In genomic region chr17:33992113-33992512, GRCh38 we compare ENCODE assay signal across 22 cellular contexts.
DNase-seq lines count a peak whose midpoint lies in the region; ATAC-seq, FAIRE-seq and TF ChIP-seq lines count a peak whose summit lies in the region.
"Had no signal": no experiment of that assay in that cellular context is flagged by ENCODE, and none has a peak within 500 bp of the region (broad histone marks: within the 10 kb centered on the region; RNA-seq: fewer than 3 reads in every experiment).

No MANE protein-coding gene starts in this region.

- WGBS in HepG2 (ENCODE audit: low lambda C conversion rate), result 9% methylated on average over 5 of the region's 5 CpGs
- 59% methylated on average over 5 of the region's 5 CpGs for WGBS in right lobe of liver (ENCODE audit: insufficient coverage, low coverage, low lambda C conversion rate, missing lambda C conversion rate)
- WGBS in H9 (ENCODE audit: extremely low coverage, insufficient read length, low lambda C conversion rate), result no CpG with 5 or more reads among the region's 5 CpGs
- WGBS in endodermal cell (ENCODE audit: insufficient coverage in 1 of 2, insufficient read length in 1 of 2), 2 experiments, result 86 to 89% methylated on average over 5 of the region's 5 CpGs
- WGBS in aorta, 2 donors, result 62 to 66% methylated on average over 5 of the region's 5 CpGs

- no peak overlapping the region for H2AK5ac ChIP-seq in H9 (ENCODE audit: insufficient read length, low read length)

- no peak overlapping the region for H4K8ac ChIP-seq in H9 (replicated peaks; ENCODE audit: insufficient read length, low read depth, low read length)

- no peak overlapping the region for H3K9ac ChIP-seq in HepG2 (ENCODE audit: insufficient read depth, low read depth, low read length)
- no peak overlapping the region for H3K9ac ChIP-seq in H9 (ENCODE audit: extremely low read depth, insufficient read length, low read length)
- no peak overlapping the region for H3K9ac ChIP-seq in endodermal cell (ENCODE audit: extremely low read depth, low read length, poor library complexity, severe bottlenecking)

- no peak for TF ChIP-seq RAD21 in HepG2 (CRISPR knock-in tag; IDR thresholded peaks at IDR 0.05)

- TF ChIP-seq EP300 in HepG2 (IDR thresholded peaks at IDR 0.05; ENCODE audit: low read depth in 2 of 2, low read length in 2 of 2) (no peak), HepG2 (CRISPR knock-in tag; IDR thresholded peaks at IDR 0.05; ENCODE audit: borderline replicate concordance) (no peak)

- H3K79me1 ChIP-seq in H9 (ENCODE audit: insufficient read depth, low read depth, low read length, poor library complexity, severe bottlenecking), result no peaks in the 10 kb centered on the region

- H3K27ac Mint-ChIP-seq in H9, result no peak overlapping the region
- no peak overlapping the region for H3K27ac Mint-ChIP-seq in endodermal cell
- H3K27ac Mint-ChIP-seq: B cell; CD4-positive, alpha-beta T cell; CD8-positive, alpha-beta T cell had no signal

- no peak overlapping the region for H3K27ac ChIP-seq in HepG2 (ENCODE audit: extremely low read length, insufficient read depth, low read length)
- H3K27ac ChIP-seq in right lobe of liver, result no peak overlapping the region
- H3K27ac ChIP-seq in H9 (ENCODE audit: insufficient read length, low read depth, low read length), result no peak overlapping the region
- no peak overlapping the region for H3K27ac ChIP-seq in endodermal cell (ENCODE audit: low read depth, low read length)
- H3K27ac ChIP-seq in aorta (ENCODE audit: low read depth in 1 of 2, low read length in 2 of 2), result no peak overlapping the region
- H3K27ac ChIP-seq: 22Rv1, A549, C4-2B had no signal

- no peak for DNase-seq in HepG2 (ENCODE audit: low spot score)
- no peak for DNase-seq in right lobe of liver
- DNase-seq in H9, result peak; percentile 5
- peak; percentile 8 for DNase-seq in endodermal cell
- no peak for DNase-seq in aorta
- DNase-seq in NCI-H2029 treated with DMSO at 0.1 percent for 48 hours (lab: John Stamatoyannopoulos, UW), result no peak
- DNase-seq: AML-193; Caco-2; Calu3; CD4-positive, alpha-beta T cell; CD8-positive, alpha-beta T cell; DMS79 treated with DMSO at 0.1 percent for 48 hours; GF-D8 had no signal

- in situ Hi-C loops in HepG2 (cut with HindIII; ENCODE audit: extremely low pct_ligation_motif_present, low pct_unique_long_range_greater_than_20kb), result no loop called here

- H3K27me3 Mint-ChIP-seq in H9 (ENCODE audit: low read depth), result peaks cover 3% of the 10 kb centered on the region
- peaks cover 18% of the 10 kb centered on the region for H3K27me3 Mint-ChIP-seq in endodermal cell (ENCODE audit: insufficient read depth)

- H4K91ac ChIP-seq in H9 (ENCODE audit: insufficient read length, low read depth, low read length), result no peak overlapping the region

- H2BK120ac ChIP-seq in H9 (ENCODE audit: low read depth, low read length, poor library complexity, severe bottlenecking), result no peak overlapping the region

- no peaks in the 10 kb centered on the region for H3K23me2 ChIP-seq in H9 (ENCODE audit: insufficient read length, low read depth, low read length, poor library complexity, severe bottlenecking)

- H2BK20ac ChIP-seq in H9 (ENCODE audit: low read depth, low read length, poor library complexity, severe bottlenecking), result no peak overlapping the region

- no peak overlapping the region for H2BK5ac ChIP-seq in H9 (ENCODE audit: insufficient read length, low read length)

- ATAC-seq in HepG2, result no peak
- no peak for ATAC-seq in right lobe of liver
- ATAC-seq in aorta (ENCODE audit: low FRiP score), result no peak
- ATAC-seq in HG03135 (IDR thresholded peaks at IDR 0.05; ENCODE audit: unreplicated experiment), result no peak
- ATAC-seq: A549; CD8-positive, alpha-beta T cell had no signal

- intact Hi-C loops in HepG2 (cut with micrococcal nuclease; ENCODE audit: unreplicated experiment), result no loop called here
- intact Hi-C loops in right lobe of liver (cut with DNase I), result no loop called here
- intact Hi-C loops in aorta (cut with DNase I), result no loop called here

- H3K4me3 Mint-ChIP-seq in H9 (no peak overlapping the region), endodermal cell (no peak overlapping the region)
- H3K4me3 Mint-ChIP-seq: B cell; CD4-positive, alpha-beta T cell; CD8-positive, alpha-beta T cell had no signal

- no peak for TF ChIP-seq CTCF in HepG2 (CRISPR knock-in tag; IDR thresholded peaks at IDR 0.05)
- TF ChIP-seq CTCF in right lobe of liver (IDR thresholded peaks at IDR 0.05), result no peak
- no peak for TF ChIP-seq CTCF in H9 (conservative IDR thresholded peaks at IDR 0.05)
- no peak for TF ChIP-seq CTCF in endodermal cell (conservative IDR thresholded peaks at IDR 0.05)

- H3K14ac ChIP-seq in H9 (ENCODE audit: insufficient read depth, low read length), result no peak overlapping the region

- H3K36me3 Mint-ChIP-seq in H9 (ENCODE audit: insufficient read depth in 1 of 3, low read depth in 3 of 3) (peaks cover 4 to 12% (median 8%) of the 10 kb centered on the region in 3 experiments; a peak in 5 of 7 replicates), endodermal cell (ENCODE audit: low read depth) (peaks cover 2% of the 10 kb centered on the region)
- H3K36me3 Mint-ChIP-seq: CD8-positive, alpha-beta T cell had no signal

- H2BK15ac ChIP-seq in H9 (ENCODE audit: low read depth, low read length), result no peak overlapping the region

- H3K79me2 ChIP-seq in HepG2 (ENCODE audit: insufficient read depth, low read length), result no peaks in the 10 kb centered on the region
- no peaks in the 10 kb centered on the region for H3K79me2 ChIP-seq in H9 (ENCODE audit: insufficient read depth, low read length)

- H3K9me3 ChIP-seq in HepG2 (ENCODE audit: low read length) (peaks cover 32% of the 10 kb centered on the region; the same call in 1 of the 2 replicates), right lobe of liver (no peaks in the 10 kb centered on the region), H9 (ENCODE audit: control insufficient read depth, low read depth, low read length) (peaks cover 9% of the 10 kb centered on the region), endodermal cell (ENCODE audit: control insufficient read depth, low read length) (no peaks in the 10 kb centered on the region), aorta (ENCODE audit: control insufficient read depth, low read length) (peaks cover 5% of the 10 kb centered on the region)
- H3K9me3 ChIP-seq: A549, Caco-2 had no signal

- H3K4me2 ChIP-seq in HepG2 (ENCODE audit: low read depth, low read length) (no peak overlapping the region), H9 (ENCODE audit: insufficient read depth, insufficient read length, low read length) (no peak overlapping the region)
- H3K4me2 ChIP-seq: A549 had no signal

- H2BK12ac ChIP-seq in H9 (ENCODE audit: insufficient read length, low read depth, low read length), result no peak overlapping the region

- H3K27me3 ChIP-seq in HepG2 (ENCODE audit: control insufficient read depth in 1 of 2, insufficient read depth in 2 of 2, low read length in 2 of 2) (no peaks in the 10 kb centered on the region), right lobe of liver (no peaks in the 10 kb centered on the region), H9 (ENCODE audit: insufficient read depth, low read length) (no peaks in the 10 kb centered on the region), endodermal cell (ENCODE audit: control insufficient read depth, insufficient read depth, low read length, poor library complexity, severe bottlenecking) (peaks cover 16% of the 10 kb centered on the region), aorta (ENCODE audit: control insufficient read depth in 1 of 2, insufficient read depth in 2 of 2, low read length in 1 of 2) (peaks cover 0 to 2% of the 10 kb centered on the region in 2 donors)

- no peaks in the 10 kb centered on the region for H3K4me1 ChIP-seq in HepG2 (ENCODE audit: insufficient read depth, low read length)
- H3K4me1 ChIP-seq in right lobe of liver, result no peaks in the 10 kb centered on the region
- no peaks in the 10 kb centered on the region for H3K4me1 ChIP-seq in H9 (ENCODE audit: insufficient read depth, low read length)
- H3K4me1 ChIP-seq in endodermal cell (ENCODE audit: control insufficient read depth, insufficient read depth, low read length), result no peaks in the 10 kb centered on the region
- no peaks in the 10 kb centered on the region for H3K4me1 ChIP-seq in aorta (ENCODE audit: control insufficient read depth in 1 of 2, insufficient read depth in 2 of 2, low read length in 2 of 2)
- H3K4me1 ChIP-seq: A549, Caco-2 had no signal

- FAIRE-seq in HepG2 (lab: Jason Lieb, UNC), result no peak
- FAIRE-seq: A549, D721Med, G401.6, GM12891, GM19239 had no signal

- H3K36me3 ChIP-seq in HepG2 (replicated peaks in 1 of 2; ENCODE audit: control insufficient read depth in 1 of 2, insufficient read depth in 2 of 2, low read length in 2 of 2) (no peaks in the 10 kb centered on the region), right lobe of liver (no peaks in the 10 kb centered on the region), endodermal cell (ENCODE audit: control insufficient read depth, insufficient read depth, low read length) (no peaks in the 10 kb centered on the region), aorta (ENCODE audit: control insufficient read depth in 1 of 2, insufficient read depth in 2 of 2, low read length in 1 of 2) (no peaks in the 10 kb centered on the region)

- no peak overlapping the region for H3K4ac ChIP-seq in H9 (ENCODE audit: low read depth, low read length)

- no peak overlapping the region for H2AFZ ChIP-seq in HepG2 (ENCODE audit: low read length)
- no peak overlapping the region for H2AFZ ChIP-seq in H9 (ENCODE audit: low read length)

- no peaks in the 10 kb centered on the region for H4K20me1 ChIP-seq in HepG2 (ENCODE audit: insufficient read depth, low read length)
- H4K20me1 ChIP-seq in H9 (ENCODE audit: control insufficient read depth, insufficient read depth, insufficient read length), result no peaks in the 10 kb centered on the region

- no peak overlapping the region for H3K18ac ChIP-seq in H9 (ENCODE audit: insufficient read length, low read depth, low read length)

- H3K4me1 Mint-ChIP-seq in H9 (peaks cover 3 to 11% of the 10 kb centered on the region in 2 experiments; a peak in 3 of 4 replicates), endodermal cell (peaks cover 14% of the 10 kb centered on the region)
- H3K4me1 Mint-ChIP-seq: B cell had no signal

- H3K9me3 Mint-ChIP-seq in H9, result peaks cover 12 to 16% of the 10 kb centered on the region in 2 experiments
- peaks cover 14% of the 10 kb centered on the region for H3K9me3 Mint-ChIP-seq in endodermal cell

- no peak overlapping the region for H3K23ac ChIP-seq in H9 (ENCODE audit: insufficient read length, low read depth, low read length)

- no peak overlapping the region for H4K5ac ChIP-seq in H9 (ENCODE audit: insufficient read length, low read depth, low read length)

- no peak overlapping the region for H3K4me3 ChIP-seq in HepG2 (replicated peaks in 1 of 3; ENCODE audit: insufficient read depth in 1 of 3, low read depth in 2 of 3, low read length in 3 of 3)
- H3K4me3 ChIP-seq in right lobe of liver, result no peak overlapping the region
- H3K4me3 ChIP-seq in endodermal cell (ENCODE audit: low read length), result no peak overlapping the region
- H3K4me3 ChIP-seq in aorta (ENCODE audit: low read length in 2 of 2), result no peak overlapping the region
- H3K4me3 ChIP-seq: A549 had no signal

- H3T11ph ChIP-seq in H9 (ENCODE audit: low read length), result no peak overlapping the region

- no TSS peak for BruUV-seq in HepG2 (replicated peaks; lab: Mats Ljungman, UMichigan)

- POLR2A ChIA-PET in HepG2 (lab: Yijun Ruan, JAX), result no interaction called here

- no peak overlapping the region for H3K56ac ChIP-seq in H9 (ENCODE audit: insufficient read length, low read depth, low read length)

- TF ChIP-seq POLR2A in HepG2 (IDR thresholded peaks at IDR 0.05; ENCODE audit: insufficient read depth in 1 of 2, low read depth in 2 of 2, low read length in 2 of 2), result no peak
- TF ChIP-seq POLR2A in right lobe of liver (IDR thresholded peaks at IDR 0.05), result no peak

- CTCF ChIA-PET in HepG2 (lab: Yijun Ruan, JAX; ENCODE audit: low intra/inter-chr PET ratio, low total read pairs), result no interaction called here

Comparison
In these comparisons a context has a peak if more than half of its experiments do, and no peak if none do; other contexts are left out.
1. DNase-seq: peak in H9 (single experiment) and endodermal cell (single experiment); none in HepG2 (single experiment), right lobe of liver (0 of 3), aorta (0 of 2) and NCI-H2029 treated with DMSO at 0.1 percent for 48 hours (single experiment).